30 cellular contexts compared by ENCODE assay signal in genomic region chr9:2600307-2600706, GRCh38. TPM values are rescaled to one million over a fixed set of nuclear protein-coding genes. Genes with fewer than 3 reads are reported as not detected.
DNase-seq lines count a peak whose midpoint lies in the region; ATAC-seq and TF ChIP-seq lines count a peak whose summit lies in the region.
"Had no signal": no experiment of that assay in that cellular context is flagged by ENCODE, and none has a peak within 500 bp of the region (broad histone marks: within the 10 kb centered on the region; RNA-seq: fewer than 3 reads in every experiment).

No MANE protein-coding gene starts in this region.

- CTCF ChIA-PET in Calu3 (lab: Charles Lee) = no interaction called here

- intact Hi-C loops in Calu3 (cut with micrococcal nuclease; ENCODE audit: unreplicated experiment) = no loop called here

- H3K36me3 Mint-ChIP-seq in chondrocyte (ENCODE audit: low read depth) (no peaks in the 10 kb centered on the region), Calu3 (ENCODE audit: insufficient read depth, unreplicated experiment) (no peaks in the 10 kb centered on the region)
- H3K36me3 Mint-ChIP-seq: immature natural killer cell; natural killer cell treated with Interleukin-12 subunit alpha and Interleukin-12 subunit beta and Interleukin-15 and Interleukin-18, amount 100 ng/mL, for 72 hours; T-cell had no signal

- TF ChIP-seq RAD21 in Ishikawa (IDR thresholded peaks at IDR 0.05; ENCODE audit: low read depth) = 0 out of 2 replicates have a peak, but pooled peaks have one; percentile 14

- no peaks in the 10 kb centered on the region for H3F3A ChIP-seq in DOHH2 (ENCODE audit: control insufficient read depth, insufficient read depth)

- BruUV-seq in Calu3 (replicated peaks; lab: Mats Ljungman, UMichigan) = no TSS peak

- H3K9me3 ChIP-seq in DOHH2 (ENCODE audit: control insufficient read depth, insufficient read depth, low read length) = no peaks in the 10 kb centered on the region
- no peaks in the 10 kb centered on the region for H3K9me3 ChIP-seq in osteoblast (ENCODE audit: low read depth, low read length)
- H3K9me3 ChIP-seq: left lung, right lobe of liver, thyroid gland had no signal

- H4K20me1 ChIP-seq in DOHH2 (ENCODE audit: control insufficient read depth, insufficient read depth, low read depth, low read length) (no peaks in the 10 kb centered on the region), osteoblast (ENCODE audit: insufficient read depth, low read length) (no peaks in the 10 kb centered on the region)

- H3K27ac ChIP-seq in DOHH2 (ENCODE audit: low read depth, low read length) = no peak overlapping the region
- H3K27ac ChIP-seq in osteoblast (ENCODE audit: low read depth, low read length) = no peak overlapping the region
- H3K27ac ChIP-seq: epithelial cell of prostate, GM23248, left lung, parathyroid adenoma, PC-9, right lobe of liver, thyroid gland had no signal

- H3K4me2 ChIP-seq in DOHH2 (ENCODE audit: low read length) (no peak overlapping the region), osteoblast (ENCODE audit: insufficient read depth, low read length) (no peak overlapping the region)
- H3K4me2 ChIP-seq: PC-9 had no signal

- no peaks in the 10 kb centered on the region for H3K36me3 ChIP-seq in DOHH2 (ENCODE audit: control insufficient read depth, low read length)
- no peaks in the 10 kb centered on the region for H3K36me3 ChIP-seq in osteoblast (ENCODE audit: insufficient read depth, low read length)
- H3K36me3 ChIP-seq: left lung, right lobe of liver, thyroid gland had no signal

- H3K79me2 ChIP-seq in DOHH2 (ENCODE audit: control insufficient read depth, low read length) (no peaks in the 10 kb centered on the region), osteoblast (ENCODE audit: insufficient read depth, low read length) (no peaks in the 10 kb centered on the region)
- H3K79me2 ChIP-seq: parathyroid adenoma had no signal

- H3K9me2 ChIP-seq in DOHH2 (replicated peaks; ENCODE audit: control insufficient read depth, low read length) = no peaks in the 10 kb centered on the region

- H3K27me3 Mint-ChIP-seq in chondrocyte (ENCODE audit: low read depth) = no peaks in the 10 kb centered on the region
- H3K27me3 Mint-ChIP-seq in Calu3 (ENCODE audit: unreplicated experiment) = no peaks in the 10 kb centered on the region

- TF ChIP-seq EP300 in Ishikawa (IDR thresholded peaks at IDR 0.05; ENCODE audit: borderline replicate concordance) = no peak

- no peak overlapping the region for H3K4me3 Mint-ChIP-seq in chondrocyte (ENCODE audit: unreplicated experiment)
- H3K4me3 Mint-ChIP-seq in Calu3 (ENCODE audit: low read depth, unreplicated experiment) = no peak overlapping the region
- H3K4me3 Mint-ChIP-seq: activated naive CD8-positive, alpha-beta T cell treated with anti-CD3 and anti-CD28 coated beads, Interleukin-2, amount 50 U/mL, for 24 hours; immature natural killer cell; natural killer cell treated with Interleukin-12 subunit alpha and Interleukin-12 subunit beta and Interleukin-15 and Interleukin-18, amount 100 ng/mL, for 72 hours; stimulated activated naive CD8-positive, alpha-beta T cell treated with anti-CD3 and anti-CD28 coated beads, Interleukin-15, amount 100 ng/mL, for 72 hours; T-cell had no signal

- ATAC-seq in GM18861 (IDR thresholded peaks at IDR 0.05; ENCODE audit: unreplicated experiment) = no peak
- ATAC-seq: activated naive CD8-positive, alpha-beta T cell treated with anti-CD3 and anti-CD28 coated beads, Interleukin-2, amount 50 U/mL, for 24 hours; left lung; natural killer cell treated with Interleukin-12 subunit alpha and Interleukin-12 subunit beta and Interleukin-15 and Interleukin-18, amount 100 ng/mL, for 72 hours; right lobe of liver; stimulated activated naive CD8-positive, alpha-beta T cell treated with anti-CD3 and anti-CD28 coated beads, Interleukin-15, amount 100 ng/mL, for 72 hours; T-cell had no signal

- H3K4me1 Mint-ChIP-seq in chondrocyte (ENCODE audit: low read depth) (peaks cover 18% of the 10 kb centered on the region), Calu3 (ENCODE audit: low read depth, unreplicated experiment) (peaks cover 8% of the 10 kb centered on the region)
- H3K4me1 Mint-ChIP-seq: activated naive CD8-positive, alpha-beta T cell treated with anti-CD3 and anti-CD28 coated beads, Interleukin-2, amount 50 U/mL, for 24 hours; immature natural killer cell; stimulated activated naive CD8-positive, alpha-beta T cell treated with anti-CD3 and anti-CD28 coated beads, Interleukin-15, amount 100 ng/mL, for 72 hours; T-cell had no signal

- no peak overlapping the region for H2AFZ ChIP-seq in osteoblast (ENCODE audit: low read length)
- H2AFZ ChIP-seq: GM23248, parathyroid adenoma, PC-9 had no signal

- H3K9me3 Mint-ChIP-seq in chondrocyte (ENCODE audit: low read depth) (no peaks in the 10 kb centered on the region), Calu3 (ENCODE audit: low read depth, unreplicated experiment) (no peaks in the 10 kb centered on the region)
- H3K9me3 Mint-ChIP-seq: activated naive CD8-positive, alpha-beta T cell treated with anti-CD3 and anti-CD28 coated beads, Interleukin-2, amount 50 U/mL, for 24 hours; immature natural killer cell; natural killer cell treated with Interleukin-12 subunit alpha and Interleukin-12 subunit beta and Interleukin-15 and Interleukin-18, amount 100 ng/mL, for 72 hours; stimulated activated naive CD8-positive, alpha-beta T cell treated with anti-CD3 and anti-CD28 coated beads, Interleukin-15, amount 100 ng/mL, for 72 hours had no signal

- TF ChIP-seq CTCF in DOHH2 (IDR thresholded peaks at IDR 0.05; ENCODE audit: low read depth, low read length, poor library complexity, severe bottlenecking) = peak; percentile 32
- peak; percentile 45 for TF ChIP-seq CTCF in chondrocyte (IDR thresholded peaks at IDR 0.05)
- TF ChIP-seq CTCF in osteoblast (IDR thresholded peaks at IDR 0.05; ENCODE audit: extremely low read depth, low read depth, low read length) = peak; percentile 12
- no peak for TF ChIP-seq CTCF in Calu3 (IDR thresholded peaks at IDR 0.05; ENCODE audit: unreplicated experiment)

- peaks cover 6% of the 10 kb centered on the region for H3K27me3 ChIP-seq in DOHH2 (ENCODE audit: control insufficient read depth, low read length)
- H3K27me3 ChIP-seq in osteoblast (ENCODE audit: insufficient read depth, low read length) = no peaks in the 10 kb centered on the region
- H3K27me3 ChIP-seq: left lung, right lobe of liver, thyroid gland had no signal

- DNase-seq in chondrocyte (ENCODE audit: low spot score) (no peak), osteoblast (ENCODE audit: insufficient read length, low spot score, missing footprints) (no peak), D341Med (ENCODE audit: low spot score) (no peak), Calu3 (no peak)
- DNase-seq: activated CD4-positive, alpha-beta T cell treated with anti-CD3 and anti-CD28 coated beads, Interleukin-2, amount 50 U/mL, for 48 hours; activated effector memory CD4-positive, alpha-beta T cell treated with Interleukin-2 at 50 U/mL for 16 hours; activated naive CD8-positive, alpha-beta T cell treated with anti-CD3 and anti-CD28 coated beads, Interleukin-2, amount 50 U/mL, for 24 hours; cerebellar nuclear complex; foreskin fibroblast; GM23248; hippocampal formation; immature natural killer cell; KG1; left lung; MV-4-11; NCI-H187 treated with DMSO at 0.1 percent for 48 hours; NCI-H748 treated with DMSO at 0.1 percent for 48 hours; PC-9; right lobe of liver; SHP77 treated with DMSO at 0.1 percent for 48 hours; stimulated activated CD4-positive, alpha-beta T cell treated with anti-CD3 and anti-CD28 coated beads, Interleukin-15, amount 100 ng/mL, for 24 hours; stimulated activated naive CD8-positive, alpha-beta T cell treated with anti-CD3 and anti-CD28 coated beads, Interleukin-15, amount 100 ng/mL, for 72 hours; T-cell; thyroid gland had no signal

- peaks cover 12% of the 10 kb centered on the region for H3K4me1 ChIP-seq in DOHH2 (ENCODE audit: control insufficient read depth, low read length)
- H3K4me1 ChIP-seq in osteoblast (ENCODE audit: insufficient read depth, low read length) = no peaks in the 10 kb centered on the region
- H3K4me1 ChIP-seq: left lung, parathyroid adenoma, right lobe of liver had no signal

- H3K4me3 ChIP-seq in DOHH2 (ENCODE audit: low read length) = no peak overlapping the region
- no peak overlapping the region for H3K4me3 ChIP-seq in osteoblast (ENCODE audit: insufficient read depth, low read length)
- H3K4me3 ChIP-seq: GM23248, left lung, PC-9, right lobe of liver, thyroid gland had no signal

- H3K27ac Mint-ChIP-seq in chondrocyte (ENCODE audit: unreplicated experiment) (no peak overlapping the region), Calu3 (ENCODE audit: unreplicated experiment) (no peak overlapping the region)
- H3K27ac Mint-ChIP-seq: activated naive CD8-positive, alpha-beta T cell treated with anti-CD3 and anti-CD28 coated beads, Interleukin-2, amount 50 U/mL, for 24 hours; immature natural killer cell; natural killer cell treated with Interleukin-12 subunit alpha and Interleukin-12 subunit beta and Interleukin-15 and Interleukin-18, amount 100 ng/mL, for 72 hours; stimulated activated naive CD8-positive, alpha-beta T cell treated with anti-CD3 and anti-CD28 coated beads, Interleukin-15, amount 100 ng/mL, for 72 hours; T-cell had no signal

TF ChIP-seq in Ishikawa, 13 proteins besides CTCF, POLR2A, EP300 and RAD21 (continues in another document):
- TF ChIP-seq FOXM1 (IDR thresholded peaks at IDR 0.05; ENCODE audit: borderline replicate concordance, low read depth) = no peak
- TF ChIP-seq YY1 (IDR thresholded peaks at IDR 0.05; ENCODE audit: low read depth) = no peak

RNA-seq across cellular contexts. Expression of gene VLDLR, which starts 21.3 kb away (rescaled TPM):
- 33.5 to 106 TPM (median 97.7 TPM) in 3 replicates for total RNA-seq in chondrocyte
- total RNA-seq in osteoblast = 5.3 and 10.1 TPM in 2 replicates
- 17.4 and 17.8 TPM in 2 replicates for total RNA-seq in Calu3 (2022)
